Comparison of ENCODE assay signal across 12 cellular contexts in genomic region chr1:41486892-41487728, GRCh38. TPM values are rescaled to one million over a fixed set of nuclear protein-coding genes. Genes with fewer than 3 reads are reported as not detected.
DNase-seq lines count a peak whose midpoint lies in the region; ATAC-seq and TF ChIP-seq lines count a peak whose summit lies in the region.
"Had no signal": no experiment of that assay in that cellular context is flagged by ENCODE, and none has a peak within 500 bp of the region (broad histone marks: within the 10 kb centered on the region; RNA-seq: fewer than 3 reads in every experiment).

No MANE protein-coding gene starts in this region.

- no peaks in the 10 kb centered on the region for H3K9me3 ChIP-seq in BLaER1 treated with 17β-estradiol and CSF1 and Interleukin-3, amounts not matched to agents 10 nM and 100 nM (replicated peaks in 1 of 11)

- H3K36me3 ChIP-seq in BLaER1 treated with 17β-estradiol and CSF1 and Interleukin-3, amounts not matched to agents 10 nM and 100 nM = no peaks in the 10 kb centered on the region

- H3K4me3 ChIP-seq in BLaER1 treated with 17β-estradiol and CSF1 and Interleukin-3, amounts not matched to agents 10 nM and 100 nM = peak overlapping the region in 3 of 10 experiments; percentile 12 to 21 (median 15); a peak in 2 of 20 replicates

- H4K20me1 ChIP-seq in BLaER1 treated with 17β-estradiol and CSF1 and Interleukin-3, amounts not matched to agents 10 nM and 100 nM = no peaks in the 10 kb centered on the region; a peak in 1 of 22 replicates

- H3K36me3 Mint-ChIP-seq in WTC11 (no peaks in the 10 kb centered on the region), mesothelial cell of epicardium (no peaks in the 10 kb centered on the region)

- ATAC-seq in GM21360 (IDR thresholded peaks at IDR 0.05; ENCODE audit: unreplicated experiment) (peak; percentile 51), WTC11 (peak; percentile 34), GM21825 (IDR thresholded peaks at IDR 0.05; ENCODE audit: unreplicated experiment) (no peak)

- H3K27me3 ChIP-seq in BLaER1 treated with 17β-estradiol and CSF1 and Interleukin-3, amounts not matched to agents 10 nM and 100 nM = no peaks in the 10 kb centered on the region

- peak overlapping the region; percentile 21 for H3K4me3 Mint-ChIP-seq in WTC11
- H3K4me3 Mint-ChIP-seq in mesothelial cell of epicardium = peak overlapping the region; percentile 53

- H3K9ac ChIP-seq in BLaER1 treated with 17β-estradiol and CSF1 and Interleukin-3, amounts not matched to agents 10 nM and 100 nM = peak overlapping the region in 5 of 11 experiments; percentile 2 to 50 (median 18); a peak in 5 of 22 replicates

- H3K4me1 Mint-ChIP-seq in WTC11 = peaks cover 44% of the 10 kb centered on the region
- H3K4me1 Mint-ChIP-seq in mesothelial cell of epicardium = peaks cover 74% of the 10 kb centered on the region

- peak overlapping the region; percentile 36 to 91 (median 76) for H3K4me2 ChIP-seq in BLaER1 treated with 17β-estradiol and CSF1 and Interleukin-3, amounts not matched to agents 10 nM and 100 nM

- peak; percentile 32 for DNase-seq in WTC11 (ENCODE audit: low spot score)
- no peak for DNase-seq in mesothelial cell of epicardium (ENCODE audit: low spot score in 2 of 2, unreplicated experiment in 2 of 2)
- no peak for DNase-seq in MV-4-11 (lab: John Stamatoyannopoulos, UW)
- no peak for DNase-seq in C1 segment of cervical spinal cord (lab: John Stamatoyannopoulos, UW)
- no peak for DNase-seq in activated CD4-positive, CD25-positive, alpha-beta regulatory T cell treated with anti-CD3 and anti-CD28 coated beads, Interleukin-2, amount 50 U/mL, for 72 hours
- DNase-seq: amygdala; NCI-H2171; stimulated activated naive CD4-positive, alpha-beta T cell treated with Interleukin-2 at 50 U/mL for 16 hours had no signal

- TF ChIP-seq CTCF in WTC11 (IDR thresholded peaks at IDR 0.05) (no peak), mesothelial cell of epicardium (IDR thresholded peaks at IDR 0.05; ENCODE audit: unreplicated experiment) (no peak)

- H3K27me3 Mint-ChIP-seq in WTC11 (ENCODE audit: low read depth) = peaks cover 14% of the 10 kb centered on the region; the same call in 1 of the 2 replicates
- no peaks in the 10 kb centered on the region for H3K27me3 Mint-ChIP-seq in mesothelial cell of epicardium (ENCODE audit: low read depth)

- POLR2A ChIA-PET in WTC11 (lab: Charles Lee) = interaction anchor here (0.6 kb wide), 1 partner anchor 9 kb away, joined by 3 read pairs; no protein-coding TSS in a partner anchor

- CTCF ChIA-PET in WTC11 (lab: Charles Lee) = interaction anchor here (0.6 to 7.9 kb wide), 6 partner anchors 8 to 92 kb away, joined by 3 to 84 read pairs (median 4); no protein-coding TSS in a partner anchor

- H3K4me1 ChIP-seq in BLaER1 treated with 17β-estradiol and CSF1 and Interleukin-3, amounts not matched to agents 10 nM and 100 nM = peaks cover 37 to 56% (median 52%) of the 10 kb centered on the region in 10 experiments

- H3K27ac Mint-ChIP-seq in WTC11 (peak overlapping the region; percentile 72), mesothelial cell of epicardium (peak overlapping the region; percentile 95)

- H3K9me3 Mint-ChIP-seq in WTC11 (peaks cover 9% of the 10 kb centered on the region), mesothelial cell of epicardium (no peaks in the 10 kb centered on the region)

- H3K27ac ChIP-seq in BLaER1 treated with 17β-estradiol and CSF1 and Interleukin-3, amounts not matched to agents 10 nM and 100 nM = peak overlapping the region in 2 of 11 experiments; percentile 13 to 24; a peak in 2 of 22 replicates

TF ChIP-seq in WTC11, 78 proteins besides CTCF, POLR2A, EP300 and RAD21 (continues in another document):
- TF ChIP-seq JAZF1 (CRISPR knock-in tag; IDR thresholded peaks at IDR 0.05) (no peak), OVOL2 (CRISPR knock-in tag; IDR thresholded peaks at IDR 0.05; ENCODE audit: borderline replicate concordance) (no peak), STAT6 (CRISPR knock-in tag; conservative IDR thresholded peaks at IDR 0.05; ENCODE audit: low read depth) (no peak), USF2 (CRISPR knock-in tag; IDR thresholded peaks at IDR 0.05) (no peak), NFYB (CRISPR knock-in tag; conservative IDR thresholded peaks at IDR 0.05; ENCODE audit: low read depth) (no peak), NFATC4 (CRISPR knock-in tag; IDR thresholded peaks at IDR 0.05) (no peak), ERG (CRISPR knock-in tag; IDR thresholded peaks at IDR 0.05) (no peak), MAX (CRISPR knock-in tag; IDR thresholded peaks at IDR 0.05) (no peak), FOXK1 (CRISPR knock-in tag; IDR thresholded peaks at IDR 0.05) (no peak), ZNF532 (CRISPR knock-in tag; IDR thresholded peaks at IDR 0.05; ENCODE audit: borderline replicate concordance) (no peak)

RNA-seq across cellular contexts. Expression of gene EDN2, which starts 2.6 kb away (rescaled TPM):
- 0.33 to 0.39 TPM in 2 of 3 replicates, not detected in the other for total RNA-seq in WTC11 (2021)
- total RNA-seq in mesothelial cell of epicardium = 2.7 to 4.1 TPM (median 3.5 TPM) in 3 replicates
- total RNA-seq: pulmonary artery endothelial cell had no signal
